ENCODE assay signal across 10 cellular contexts in the genomic region with DNA sequence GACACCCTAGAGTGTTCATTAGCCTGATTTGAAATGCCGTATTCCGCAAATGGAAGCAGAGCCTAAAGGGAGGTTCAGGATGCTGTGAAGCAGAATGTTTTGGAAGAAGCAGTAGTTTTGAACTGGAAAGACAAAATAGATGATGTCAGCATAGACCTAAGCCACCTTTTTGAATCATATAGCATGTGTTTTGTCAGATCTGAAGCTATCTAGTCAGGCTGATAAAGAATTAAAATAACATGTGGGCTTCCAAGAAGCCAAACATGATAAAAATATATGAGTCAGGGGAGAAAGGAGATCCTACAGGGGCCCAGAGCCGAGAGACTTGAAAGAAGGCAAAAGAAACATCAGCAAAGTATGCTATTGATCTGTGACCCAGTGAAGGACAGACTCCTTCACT. TPM values are rescaled to one million over a fixed set of nuclear protein-coding genes. Genes with fewer than 3 reads are reported as not detected.
DNase-seq lines count a peak whose midpoint lies in the region; ATAC-seq and TF ChIP-seq lines count a peak whose summit lies in the region.
"Had no signal": no experiment of that assay in that cellular context is flagged by ENCODE, and none has a peak within 500 bp of the region (broad histone marks: within the 10 kb centered on the region; RNA-seq: fewer than 3 reads in every experiment).

No MANE protein-coding gene starts in this region.

- intact Hi-C loops in Right ventricle myocardium superior (cut with DNase I) (loop anchor here (5.0 kb wide), 1 partner anchor 37 kb away; no protein-coding TSS in a partner anchor), natural killer cell (cut with micrococcal nuclease) (no loop called here), vagina (cut with DNase I) (no loop called here)

- H3K4me1 ChIP-seq in right atrium auricular region = peaks cover 0 to 57% of the 10 kb centered on the region in 2 donors
- H3K4me1 ChIP-seq in vagina = peaks cover 34% of the 10 kb centered on the region

- H3K36me3 Mint-ChIP-seq in chondrocyte (ENCODE audit: low read depth) = peaks cover 25% of the 10 kb centered on the region
- H3K36me3 Mint-ChIP-seq in natural killer cell = peaks cover 24% of the 10 kb centered on the region

- H3K27ac ChIP-seq in right atrium auricular region (peak overlapping the region; percentile 44 to 76), vagina (peak overlapping the region; percentile 4)
- H3K27ac ChIP-seq: HL-60 had no signal

- H3K27me3 ChIP-seq in right atrium auricular region (no peaks in the 10 kb centered on the region), vagina (no peaks in the 10 kb centered on the region)

- H3K4me1 Mint-ChIP-seq in chondrocyte (ENCODE audit: low read depth) = peaks cover 52% of the 10 kb centered on the region
- H3K4me1 Mint-ChIP-seq in natural killer cell = peaks cover 26 to 37% of the 10 kb centered on the region in 2 donors

- no peaks in the 10 kb centered on the region for H3K27me3 Mint-ChIP-seq in chondrocyte (ENCODE audit: low read depth)
- H3K27me3 Mint-ChIP-seq in natural killer cell (ENCODE audit: low read depth in 2 of 2) = no peaks in the 10 kb centered on the region

- ATAC-seq in Right ventricle myocardium superior (ENCODE audit: poor library complexity) = no peak
- ATAC-seq in natural killer cell = no peak
- no peak for ATAC-seq in GM18517 (IDR thresholded peaks at IDR 0.05; ENCODE audit: unreplicated experiment)

- no peak for DNase-seq in right atrium auricular region (ENCODE audit: low spot score)
- DNase-seq in Right ventricle myocardium superior = no peak
- no peak for DNase-seq in chondrocyte (ENCODE audit: low spot score)
- no peak for DNase-seq in natural killer cell
- no peak for DNase-seq in vagina (ENCODE audit: extremely low spot score in 2 of 2)
- DNase-seq in GM10248 (ENCODE audit: extremely low spot score) = no peak
- no peak for DNase-seq in NCI-H1092 treated with DMSO at 0.1 percent for 48 hours (lab: John Stamatoyannopoulos, UW)
- DNase-seq: activated CD4-positive, alpha-beta T cell treated with anti-CD3 and anti-CD28 coated beads, Interleukin-2, amount 50 U/mL, for 48 hours had no signal

- no peak for TF ChIP-seq CTCF in right atrium auricular region (IDR thresholded peaks at IDR 0.05)
- TF ChIP-seq CTCF in chondrocyte (IDR thresholded peaks at IDR 0.05) = no peak
- no peak for TF ChIP-seq CTCF in natural killer cell (IDR thresholded peaks at IDR 0.05)
- no peak for TF ChIP-seq CTCF in vagina (IDR thresholded peaks at IDR 0.05)
- no peak for TF ChIP-seq CTCF in GM10248 (IDR thresholded peaks at IDR 0.05; ENCODE audit: control extremely low read depth, extremely low read depth, low read depth, missing control alignments)

- no peaks in the 10 kb centered on the region for H3K9me3 Mint-ChIP-seq in chondrocyte (ENCODE audit: low read depth)
- no peaks in the 10 kb centered on the region for H3K9me3 Mint-ChIP-seq in natural killer cell

- CTCF ChIA-PET in GM10248 (lab: Yijun Ruan, JAX) = interaction anchor here (1.2 to 9.5 kb wide), 13 partner anchors 8 to 136 kb away, joined by 3 to 161 read pairs (median 35); no protein-coding TSS in a partner anchor

- POLR2A ChIA-PET in GM10248 (lab: Yijun Ruan, JAX) = no interaction called here

- no peak overlapping the region for H3K4me3 Mint-ChIP-seq in chondrocyte (ENCODE audit: unreplicated experiment)
- H3K4me3 Mint-ChIP-seq in natural killer cell = no peak overlapping the region

- no peaks in the 10 kb centered on the region for H3K9me3 ChIP-seq in right atrium auricular region
- H3K9me3 ChIP-seq in vagina = no peaks in the 10 kb centered on the region

- H3K4me3 ChIP-seq in right atrium auricular region = no peak overlapping the region
- no peak overlapping the region for H3K4me3 ChIP-seq in vagina

- H3K36me3 ChIP-seq in right atrium auricular region = peaks cover 37% of the 10 kb centered on the region
- peaks cover 0 to 32% of the 10 kb centered on the region in 2 donors for H3K36me3 ChIP-seq in vagina

- H3K27ac Mint-ChIP-seq in chondrocyte (ENCODE audit: unreplicated experiment) = peak overlapping the region; percentile 37
- peak overlapping the region; percentile 23 to 76 for H3K27ac Mint-ChIP-seq in natural killer cell

- no peak for TF ChIP-seq POLR2A in vagina (IDR thresholded peaks at IDR 0.05)

RNA-seq across cellular contexts. Expression of a gene that starts 47.2 kb away (rescaled TPM):
- total RNA-seq in right atrium auricular region (1 to 10 TPM; 3.3 to 5.1 TPM), Right ventricle myocardium superior (3.5 TPM), chondrocyte (8.5 to 9.2 TPM (median 9.2 TPM) in 3 replicates), natural killer cell (10 to 100 TPM; 93.9 to 99.4 (median 97.0) TPM), vagina (18.4 TPM)
